In genomic region chr1:116958110-116958509, GRCh38 we compare ENCODE assay signal across 33 cellular contexts. TPM values are rescaled to one million over a fixed set of nuclear protein-coding genes. Genes with fewer than 3 reads are reported as not detected.
"Had no signal": no experiment of that assay in that cellular context is flagged by ENCODE, and none has a peak within 500 bp of the region (broad histone marks: within the 10 kb centered on the region; RNA-seq: fewer than 3 reads in every experiment).

No MANE protein-coding gene starts in this region.

- H3K4me3 ChIP-seq: adrenal gland, ascending aorta, body of pancreas, breast epithelium, cardiac muscle cell had no signal

- H3K9me3 ChIP-seq: adrenal gland, ascending aorta, body of pancreas, breast epithelium had no signal

- H3K27me3 ChIP-seq: adrenal gland, ascending aorta, body of pancreas, brain microvascular endothelial cell, breast epithelium, cardiac muscle cell had no signal

- H3K36me3 ChIP-seq: brain microvascular endothelial cell, breast epithelium had no signal

- DNase-seq: activated effector memory CD4-positive, alpha-beta T cell treated with anti-CD3 and anti-CD28 coated beads, Interleukin-2, amount 50 U/mL, for 16 hours; activated effector memory CD4-positive, alpha-beta T cell treated with Interleukin-2 at 50 U/mL for 16 hours; activated gamma-delta T cell; activated gamma-delta T cell treated with Interleukin-2 at 50 U/mL for 16 hours; activated naive CD4-positive, alpha-beta T cell; activated naive CD4-positive, alpha-beta T cell treated with anti-CD3 and anti-CD28 coated beads for 36 hours; activated naive CD4-positive, alpha-beta T cell treated with anti-CD3 and anti-CD28 coated beads, Interleukin-2, amount 10 ng/mL, durations not matched to agents 7 days and 5 days; activated naive CD4-positive, alpha-beta T cell treated with anti-CD3 and anti-CD28 coated beads, Interleukin-2, amount 50 U/mL, for 16 hours; activated naive CD4-positive, alpha-beta T cell treated with Interleukin-2 at 50 U/mL for 16 hours; activated naive CD8-positive, alpha-beta T cell treated with anti-CD3 and anti-CD28 coated beads for 36 hours; activated naive CD8-positive, alpha-beta T cell treated with anti-CD3 and anti-CD28 coated beads, Interleukin-2, amount 10 ng/mL, durations not matched to agents 7 days and 5 days; activated naive CD8-positive, alpha-beta T cell treated with anti-CD3 and anti-CD28 coated beads, Interleukin-2, amount 50 U/mL, for 24 hours; activated T-cell treated with anti-CD3 and anti-CD28 coated beads for 4 hours; activated T-cell treated with anti-CD3 and anti-CD28 coated beads, Interleukin-2, amount 50 U/mL, for 1 hour; activated T-cell treated with anti-CD3 and anti-CD28 coated beads, Interleukin-2, amount 50 U/mL, for 24 hours; activated T-cell treated with anti-CD3 and anti-CD28 coated beads, Interleukin-2, amount 50 U/mL, for 4 hours; activated T-cell treated with anti-CD3 and anti-CD28 coated beads, Interleukin-2, amount 50 U/mL, for 48 hours; activated T-cell treated with anti-CD3 and anti-CD28 coated beads, Interleukin-2, amount 50 U/mL, for 72 hours; adrenal gland; amniotic stem cell; amygdala; anterior cingulate cortex; aorta; body of pancreas; brain microvascular endothelial cell; caudate nucleus; central memory CD4-positive, alpha-beta T cell; cerebellar nuclear complex had no signal

- ATAC-seq: activated naive CD4-positive, alpha-beta T cell treated with anti-CD3 and anti-CD28 coated beads, Interleukin-2, amount 50 U/mL, for 72 hours; activated naive CD8-positive, alpha-beta T cell treated with anti-CD3 and anti-CD28 coated beads, Interleukin-2, amount 50 U/mL, for 24 hours; activated T-cell treated with anti-CD3 and anti-CD28 coated beads, Interleukin-2, amount 50 U/mL, for 4 hours; activated T-cell treated with anti-CD3 and anti-CD28 coated beads, Interleukin-2, amount 50 U/mL, for 72 hours; activated T-helper 17 cell treated with anti-CD3 and anti-CD28 coated beads, Interleukin-2, amount 50 U/mL, for 72 hours; body of pancreas had no signal

- H3K27ac ChIP-seq: adrenal gland, ascending aorta, body of pancreas, brain microvascular endothelial cell, breast epithelium, cardiac muscle cell had no signal

- H3K4me1 ChIP-seq: ascending aorta, body of pancreas, breast epithelium had no signal

RNA-seq across cellular contexts. Expression of gene CD101, which starts 43.5 kb away (rescaled TPM):
- total RNA-seq: ascending aorta had no signal
